ENCODE assay signal across 1 cellular context in the genomic region with DNA sequence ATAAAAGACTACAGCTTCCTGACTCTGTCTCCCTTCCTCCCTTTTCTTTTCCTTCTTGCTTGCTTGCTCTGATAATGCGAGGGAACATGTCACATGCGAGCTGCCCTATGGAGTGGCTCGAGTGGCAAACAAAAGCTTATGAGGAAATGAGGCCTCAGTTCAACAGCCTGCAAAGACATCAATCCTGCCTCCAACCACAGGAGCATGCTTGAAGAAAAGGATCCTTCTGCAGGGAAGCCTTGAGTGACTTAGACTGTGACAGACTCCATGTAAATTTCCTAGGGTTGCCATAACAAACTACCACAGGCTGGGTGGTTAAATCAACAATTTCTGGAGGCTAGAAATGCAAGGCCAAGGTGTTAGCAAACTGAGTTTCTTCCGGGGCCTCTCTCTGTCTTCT.
TF ChIP-seq lines count a peak whose summit lies in the region.

No MANE protein-coding gene starts in this region.

TF ChIP-seq in GM23338, 12 proteins besides CTCF, POLR2A, EP300 and RAD21:
- TF ChIP-seq, protein P1, sequence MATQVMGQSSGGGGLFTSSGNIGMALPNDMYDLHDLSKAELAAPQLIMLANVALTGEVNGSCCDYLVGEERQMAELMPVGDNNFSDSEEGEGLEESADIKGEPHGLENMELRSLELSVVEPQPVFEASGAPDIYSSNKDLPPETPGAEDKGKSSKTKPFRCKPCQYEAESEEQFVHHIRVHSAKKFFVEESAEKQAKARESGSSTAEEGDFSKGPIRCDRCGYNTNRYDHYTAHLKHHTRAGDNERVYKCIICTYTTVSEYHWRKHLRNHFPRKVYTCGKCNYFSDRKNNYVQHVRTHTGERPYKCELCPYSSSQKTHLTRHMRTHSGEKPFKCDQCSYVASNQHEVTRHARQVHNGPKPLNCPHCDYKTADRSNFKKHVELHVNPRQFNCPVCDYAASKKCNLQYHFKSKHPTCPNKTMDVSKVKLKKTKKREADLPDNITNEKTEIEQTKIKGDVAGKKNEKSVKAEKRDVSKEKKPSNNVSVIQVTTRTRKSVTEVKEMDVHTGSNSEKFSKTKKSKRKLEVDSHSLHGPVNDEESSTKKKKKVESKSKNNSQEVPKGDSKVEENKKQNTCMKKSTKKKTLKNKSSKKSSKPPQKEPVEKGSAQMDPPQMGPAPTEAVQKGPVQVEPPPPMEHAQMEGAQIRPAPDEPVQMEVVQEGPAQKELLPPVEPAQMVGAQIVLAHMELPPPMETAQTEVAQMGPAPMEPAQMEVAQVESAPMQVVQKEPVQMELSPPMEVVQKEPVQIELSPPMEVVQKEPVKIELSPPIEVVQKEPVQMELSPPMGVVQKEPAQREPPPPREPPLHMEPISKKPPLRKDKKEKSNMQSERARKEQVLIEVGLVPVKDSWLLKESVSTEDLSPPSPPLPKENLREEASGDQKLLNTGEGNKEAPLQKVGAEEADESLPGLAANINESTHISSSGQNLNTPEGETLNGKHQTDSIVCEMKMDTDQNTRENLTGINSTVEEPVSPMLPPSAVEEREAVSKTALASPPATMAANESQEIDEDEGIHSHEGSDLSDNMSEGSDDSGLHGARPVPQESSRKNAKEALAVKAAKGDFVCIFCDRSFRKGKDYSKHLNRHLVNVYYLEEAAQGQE (IDR thresholded peaks at IDR 0.05; ENCODE audit: unreplicated experiment) = no peak
- TF ChIP-seq CREB1 (CRISPR knock-in tag; IDR thresholded peaks at IDR 0.05; ENCODE audit: low read depth) (no peak), EZH2phosphoT487 (IDR thresholded peaks at IDR 0.05; ENCODE audit: unreplicated experiment) (no peak), EZH2 (IDR thresholded peaks at IDR 0.05; ENCODE audit: low read depth, unreplicated experiment) (no peak), ZNF114 (CRISPR knock-in tag; IDR thresholded peaks at IDR 0.05) (no peak), JUNB (IDR thresholded peaks at IDR 0.05; ENCODE audit: unreplicated experiment) (no peak), STAT1 (IDR thresholded peaks at IDR 0.05; ENCODE audit: unreplicated experiment) (no peak), POLR2AphosphoS5 (IDR thresholded peaks at IDR 0.05; ENCODE audit: low read depth) (no peak)
- TF ChIP-seq, protein P2, sequence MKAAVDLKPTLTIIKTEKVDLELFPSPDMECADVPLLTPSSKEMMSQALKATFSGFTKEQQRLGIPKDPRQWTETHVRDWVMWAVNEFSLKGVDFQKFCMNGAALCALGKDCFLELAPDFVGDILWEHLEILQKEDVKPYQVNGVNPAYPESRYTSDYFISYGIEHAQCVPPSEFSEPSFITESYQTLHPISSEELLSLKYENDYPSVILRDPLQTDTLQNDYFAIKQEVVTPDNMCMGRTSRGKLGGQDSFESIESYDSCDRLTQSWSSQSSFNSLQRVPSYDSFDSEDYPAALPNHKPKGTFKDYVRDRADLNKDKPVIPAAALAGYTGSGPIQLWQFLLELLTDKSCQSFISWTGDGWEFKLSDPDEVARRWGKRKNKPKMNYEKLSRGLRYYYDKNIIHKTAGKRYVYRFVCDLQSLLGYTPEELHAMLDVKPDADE (IDR thresholded peaks at IDR 0.05) = no peak
